ENCODE assay signal across 19 cellular contexts in the genomic region with DNA sequence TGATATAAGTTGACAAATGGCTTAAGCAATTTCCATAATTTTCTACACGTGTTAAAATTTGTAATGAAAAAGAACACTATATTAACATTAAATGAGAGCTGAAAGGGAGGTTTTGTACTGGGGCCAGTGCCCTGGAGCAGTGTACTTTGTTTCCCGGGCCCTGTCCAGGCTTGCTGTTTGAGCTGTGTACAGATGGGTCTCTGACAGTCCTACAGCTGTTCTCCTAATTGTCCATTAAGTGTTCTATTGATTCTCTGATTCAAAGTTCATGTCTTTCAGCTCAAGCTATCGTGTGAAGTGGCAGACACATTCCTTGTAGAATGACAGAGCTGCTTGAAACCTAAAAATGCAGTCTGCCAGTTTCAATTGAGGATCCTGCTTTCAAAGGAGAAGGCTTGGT.
DNase-seq lines count a peak whose midpoint lies in the region; ATAC-seq and TF ChIP-seq lines count a peak whose summit lies in the region.
"Had no signal": no experiment of that assay in that cellular context is flagged by ENCODE, and none has a peak within 500 bp of the region (broad histone marks: within the 10 kb centered on the region; RNA-seq: fewer than 3 reads in every experiment).

No MANE protein-coding gene starts in this region.

- 0 out of 2 replicates have a peak, but pooled peaks cover 2% of the 10 kb centered on the region for H3K27me3 ChIP-seq in Karpas-422 (ENCODE audit: low read length)
- H3K27me3 ChIP-seq: esophagus muscularis mucosa, upper lobe of right lung had no signal

- peak overlapping the region in 4 of 5 experiments; percentile 11 to 79 (median 38) for H3K27ac Mint-ChIP-seq in brain
- no peak overlapping the region for H3K27ac Mint-ChIP-seq in T-cell
- H3K27ac Mint-ChIP-seq: immature natural killer cell; natural killer cell; stimulated activated naive CD8-positive, alpha-beta T cell treated with anti-CD3 and anti-CD28 coated beads, Interleukin-15, amount 100 ng/mL, for 72 hours; T-helper 17 cell had no signal

- H3K27ac ChIP-seq in Karpas-422 (ENCODE audit: low read length): no peak overlapping the region
- H3K27ac ChIP-seq: esophagus muscularis mucosa, RWPE1, upper lobe of right lung had no signal

- H3K79me2 ChIP-seq in Karpas-422 (ENCODE audit: low read length): no peaks in the 10 kb centered on the region

- DNase-seq in NCI-H82 (lab: John Stamatoyannopoulos, UW): peak; percentile 60
- no peak for DNase-seq in NCI-H82 treated with DMSO at 0.1 percent for 48 hours (lab: John Stamatoyannopoulos, UW; ENCODE audit: unreplicated experiment)
- peak; percentile 47 to 86 for DNase-seq in NCI-H524 (lab: John Stamatoyannopoulos, UW)
- DNase-seq in T-cell: no peak
- no peak for DNase-seq in NCI-H2196 (lab: John Stamatoyannopoulos, UW; ENCODE audit: unreplicated experiment)
- DNase-seq in Karpas-422: no peak
- DNase-seq in posterior cingulate gyrus: no peak
- DNase-seq: activated CD8-positive, alpha-beta memory T cell treated with anti-CD3 and anti-CD28 coated beads, Interleukin-2, amount 50 U/mL, for 4 hours; immature natural killer cell; MM.1S; natural killer cell; NCI-H774; stimulated activated naive CD8-positive, alpha-beta T cell treated with anti-CD3 and anti-CD28 coated beads, Interleukin-15, amount 100 ng/mL, for 72 hours; T-helper 17 cell; upper lobe of right lung had no signal

- no peak for ATAC-seq in T-cell (replicated peaks in 1 of 4)
- ATAC-seq: activated CD4-positive, CD25-positive, alpha-beta regulatory T cell treated with anti-CD3 and anti-CD28 coated beads, Interleukin-2, amount 50 U/mL, for 24 hours; natural killer cell; stimulated activated naive CD8-positive, alpha-beta T cell treated with anti-CD3 and anti-CD28 coated beads, Interleukin-15, amount 100 ng/mL, for 72 hours; T-helper 17 cell; upper lobe of right lung had no signal

- H3K27me3 Mint-ChIP-seq in brain (peaks cover 6% of the 10 kb centered on the region), T-cell (peaks cover 25 to 36% of the 10 kb centered on the region in 2 donors)

- no peaks in the 10 kb centered on the region for H4K20me1 ChIP-seq in Karpas-422 (ENCODE audit: insufficient read depth, low read depth, low read length)

- H3K36me3 Mint-ChIP-seq in brain: no peaks in the 10 kb centered on the region
- no peaks in the 10 kb centered on the region for H3K36me3 Mint-ChIP-seq in T-cell
- H3K36me3 Mint-ChIP-seq: immature natural killer cell, natural killer cell had no signal

- TF ChIP-seq CTCF in brain (conservative IDR thresholded peaks at IDR 0.05): no peak

- H2AFZ ChIP-seq in Karpas-422 (ENCODE audit: low read length): no peak overlapping the region

- CTCF ChIA-PET in T-cell (lab: Charles Lee): no interaction called here

- no peaks in the 10 kb centered on the region for H3K9me2 ChIP-seq in Karpas-422 (replicated peaks; ENCODE audit: insufficient read depth, low read length)

- H3K4me3 Mint-ChIP-seq in brain: peak overlapping the region in 3 of 5 experiments; percentile 26 to 67 (median 27)
- H3K4me3 Mint-ChIP-seq in T-cell: no peak overlapping the region
- H3K4me3 Mint-ChIP-seq: immature natural killer cell; natural killer cell; stimulated activated naive CD8-positive, alpha-beta T cell treated with anti-CD3 and anti-CD28 coated beads, Interleukin-15, amount 100 ng/mL, for 72 hours; T-helper 17 cell had no signal

- H3K4me1 Mint-ChIP-seq in brain: peaks cover 25% of the 10 kb centered on the region
- no peaks in the 10 kb centered on the region for H3K4me1 Mint-ChIP-seq in T-cell
- H3K4me1 Mint-ChIP-seq: immature natural killer cell; natural killer cell; stimulated activated naive CD8-positive, alpha-beta T cell treated with anti-CD3 and anti-CD28 coated beads, Interleukin-15, amount 100 ng/mL, for 72 hours; T-helper 17 cell had no signal

- intact Hi-C loops in posterior cingulate gyrus (cut with DNase I): no loop called here

- H3K4me3 ChIP-seq in Karpas-422 (ENCODE audit: low read length): no peak overlapping the region
- H3K4me3 ChIP-seq: esophagus muscularis mucosa, upper lobe of right lung had no signal

- H3K36me3 ChIP-seq in Karpas-422 (ENCODE audit: insufficient read depth, low read length): no peaks in the 10 kb centered on the region
- H3K36me3 ChIP-seq: esophagus muscularis mucosa, upper lobe of right lung had no signal

- POLR2A ChIA-PET in T-cell (lab: Charles Lee): no interaction called here

- H3K9me3 ChIP-seq in Karpas-422 (ENCODE audit: low read length): peaks cover 3% of the 10 kb centered on the region; the same call in 1 of the 2 replicates
- H3K9me3 ChIP-seq: upper lobe of right lung had no signal

- H3K4me2 ChIP-seq in Karpas-422 (ENCODE audit: low read depth, low read length, poor library complexity, severe bottlenecking): no peak overlapping the region

- H3K9me3 Mint-ChIP-seq in brain: peaks cover 0 to 14% (median 6%) of the 10 kb centered on the region in 5 experiments
- no peaks in the 10 kb centered on the region for H3K9me3 Mint-ChIP-seq in T-cell
- H3K9me3 Mint-ChIP-seq: stimulated activated naive CD8-positive, alpha-beta T cell treated with anti-CD3 and anti-CD28 coated beads, Interleukin-15, amount 100 ng/mL, for 72 hours had no signal

- H3K9ac ChIP-seq in Karpas-422 (ENCODE audit: low read length): no peak overlapping the region

- H3K4me1 ChIP-seq in Karpas-422 (ENCODE audit: low read length): no peaks in the 10 kb centered on the region
- H3K4me1 ChIP-seq: esophagus muscularis mucosa, upper lobe of right lung had no signal

Comparison
In these comparisons a context has a peak if more than half of its experiments do, and no peak if none do; other contexts are left out.
1. DNase-seq: peak in NCI-H82 (single experiment) and NCI-H524 (2 of 2); none in NCI-H82 treated with DMSO at 0.1 percent for 48 hours (single experiment), T-cell (0 of 34), NCI-H2196 (single experiment), Karpas-422 (single experiment) and posterior cingulate gyrus (0 of 10).
2. H3K27ac Mint-ChIP-seq: peak in brain (4 of 5); none in T-cell (0 of 2).
3. H3K4me3 Mint-ChIP-seq: peak in brain (3 of 5); none in T-cell (0 of 3).